Comparison of ENCODE assay signal across 8 cellular contexts in the genomic region with DNA sequence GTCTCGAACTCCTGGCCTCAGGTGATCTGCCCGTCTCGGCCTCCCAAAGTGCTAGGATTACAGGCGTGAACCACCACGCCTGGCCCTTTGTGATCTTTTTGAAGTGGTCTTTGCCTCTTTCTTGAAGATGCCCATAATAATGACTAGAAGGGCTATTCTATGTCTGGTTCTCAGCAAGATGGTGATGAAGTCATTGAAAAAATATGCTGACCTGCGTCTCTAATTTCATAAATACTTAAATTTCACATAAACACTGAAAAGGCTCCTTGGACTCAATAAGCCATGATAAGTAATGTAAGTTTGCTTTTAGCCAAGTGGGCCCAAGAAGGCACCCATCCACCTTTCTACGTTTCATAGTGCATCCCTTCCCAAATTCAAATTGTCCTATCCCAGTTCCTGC. TPM values are rescaled to one million over a fixed set of nuclear protein-coding genes. Genes with fewer than 3 reads are reported as not detected.
DNase-seq lines count a peak whose midpoint lies in the region; ATAC-seq lines count a peak whose summit lies in the region.

No MANE protein-coding gene starts in this region.

- peaks cover 36% of the 10 kb centered on the region for H3K4me1 Mint-ChIP-seq in activated CD4-positive, alpha-beta T cell treated with anti-CD3 and anti-CD28 coated beads, Interleukin-2, amount 10 ng/mL, durations not matched to agents 7 days and 5 days
- H3K4me1 Mint-ChIP-seq in activated T-helper 2 cell treated with anti-CD3 and anti-CD28 coated beads, Interferon-gamma antibody, Interleukin-2, Interleukin-4, amounts not matched to agents 10 μg/mL and 5 μg/mL and 100 μg/mL, durations not matched to agents 14 hours and 24 hours and 36 hours (ENCODE audit: low read depth) = peaks cover 37% of the 10 kb centered on the region

- H3K27ac Mint-ChIP-seq in activated CD4-positive, alpha-beta T cell treated with anti-CD3 and anti-CD28 coated beads, Interleukin-2, amount 10 ng/mL, durations not matched to agents 7 days and 5 days = peak overlapping the region; percentile 99
- peak overlapping the region; percentile 99 for H3K27ac Mint-ChIP-seq in activated T-helper 2 cell treated with anti-CD3 and anti-CD28 coated beads, Interferon-gamma antibody, Interleukin-2, Interleukin-4, amounts not matched to agents 10 μg/mL and 5 μg/mL and 100 μg/mL, durations not matched to agents 14 hours and 24 hours and 36 hours

- no peaks in the 10 kb centered on the region for H3K27me3 Mint-ChIP-seq in activated CD4-positive, alpha-beta T cell treated with anti-CD3 and anti-CD28 coated beads, Interleukin-2, amount 10 ng/mL, durations not matched to agents 7 days and 5 days
- H3K27me3 Mint-ChIP-seq in activated T-helper 2 cell treated with anti-CD3 and anti-CD28 coated beads, Interferon-gamma antibody, Interleukin-2, Interleukin-4, amounts not matched to agents 10 μg/mL and 5 μg/mL and 100 μg/mL, durations not matched to agents 14 hours and 24 hours and 36 hours (ENCODE audit: low read depth) = no peaks in the 10 kb centered on the region

- no peak for ATAC-seq in HG03442 (IDR thresholded peaks at IDR 0.05; ENCODE audit: unreplicated experiment)

- peaks cover 15% of the 10 kb centered on the region for H3K4me1 ChIP-seq in iPS-18a (ENCODE audit: control insufficient read depth, low read depth, low read length)

- H3K27me3 ChIP-seq in iPS-18a (ENCODE audit: control insufficient read depth, insufficient read depth, low read length) = no peaks in the 10 kb centered on the region

- no peak overlapping the region for H3K27ac ChIP-seq in iPS-18a (ENCODE audit: low read length)
- peak overlapping the region; percentile 90 for H3K27ac ChIP-seq in temporal lobe (ENCODE audit: low read depth, low read length)

- no peaks in the 10 kb centered on the region for H3K9me3 Mint-ChIP-seq in activated CD4-positive, alpha-beta T cell treated with anti-CD3 and anti-CD28 coated beads, Interleukin-2, amount 10 ng/mL, durations not matched to agents 7 days and 5 days
- H3K9me3 Mint-ChIP-seq in activated T-helper 2 cell treated with anti-CD3 and anti-CD28 coated beads, Interferon-gamma antibody, Interleukin-2, Interleukin-4, amounts not matched to agents 10 μg/mL and 5 μg/mL and 100 μg/mL, durations not matched to agents 14 hours and 24 hours and 36 hours = no peaks in the 10 kb centered on the region

- H3K4me3 Mint-ChIP-seq in activated CD4-positive, alpha-beta T cell treated with anti-CD3 and anti-CD28 coated beads, Interleukin-2, amount 10 ng/mL, durations not matched to agents 7 days and 5 days = peak overlapping the region; percentile 97
- H3K4me3 Mint-ChIP-seq in activated T-helper 2 cell treated with anti-CD3 and anti-CD28 coated beads, Interferon-gamma antibody, Interleukin-2, Interleukin-4, amounts not matched to agents 10 μg/mL and 5 μg/mL and 100 μg/mL, durations not matched to agents 14 hours and 24 hours and 36 hours (ENCODE audit: low read depth) = peak overlapping the region; percentile 92

- H3K9me3 ChIP-seq in iPS-18a (ENCODE audit: control insufficient read depth, low read depth, low read length) = no peaks in the 10 kb centered on the region

- POLR2A ChIA-PET in activated CD4-positive, alpha-beta T cell treated with anti-CD3 and anti-CD28 coated beads, Interleukin-2, amount 10 ng/mL, durations not matched to agents 7 days and 5 days (lab: Charles Lee) = no interaction called here

- peaks cover 10% of the 10 kb centered on the region for H3K36me3 Mint-ChIP-seq in activated CD4-positive, alpha-beta T cell treated with anti-CD3 and anti-CD28 coated beads, Interleukin-2, amount 10 ng/mL, durations not matched to agents 7 days and 5 days (ENCODE audit: low read depth)
- H3K36me3 Mint-ChIP-seq in activated T-helper 2 cell treated with anti-CD3 and anti-CD28 coated beads, Interferon-gamma antibody, Interleukin-2, Interleukin-4, amounts not matched to agents 10 μg/mL and 5 μg/mL and 100 μg/mL, durations not matched to agents 14 hours and 24 hours and 36 hours (ENCODE audit: low read depth) = peaks cover 10% of the 10 kb centered on the region

- CTCF ChIA-PET in activated CD4-positive, alpha-beta T cell treated with anti-CD3 and anti-CD28 coated beads, Interleukin-2, amount 10 ng/mL, durations not matched to agents 7 days and 5 days (lab: Charles Lee) = interaction anchor here (0.8 to 1.1 kb wide), 2 partner anchors 11 to 28 kb away, joined by 3 to 4 read pairs; no protein-coding TSS in a partner anchor

- H3K4me3 ChIP-seq in iPS-18a (ENCODE audit: low read length) = peak overlapping the region; percentile 65

- no peaks in the 10 kb centered on the region for H3K36me3 ChIP-seq in iPS-18a (ENCODE audit: control insufficient read depth, low read depth, low read length)

- DNase-seq in activated CD4-positive, alpha-beta T cell treated with anti-CD3 and anti-CD28 coated beads, Interleukin-2, amount 10 ng/mL, durations not matched to agents 7 days and 5 days = no peak
- no peak for DNase-seq in activated CD4-positive, alpha-beta T cell treated with anti-CD3 and anti-CD28 coated beads, Interleukin-2, amount 50 U/mL, for 4 hours
- DNase-seq in activated T-helper 2 cell treated with anti-CD3 and anti-CD28 coated beads, Interferon-gamma antibody, Interleukin-2, Interleukin-4, amounts not matched to agents 10 μg/mL and 5 μg/mL and 100 μg/mL, durations not matched to agents 14 hours and 24 hours and 36 hours (ENCODE audit: low spot score) = no peak
- DNase-seq in stimulated activated CD4-positive, alpha-beta T cell treated with anti-CD3 and anti-CD28 coated beads, Interleukin-4, amount 100 ng/mL, for 4 hours = no peak
- no peak for DNase-seq in hypothalamus (lab: John Stamatoyannopoulos, UW)

- no peak overlapping the region for H3K9ac ChIP-seq in iPS-18a (ENCODE audit: low read length)

- intact Hi-C loops in activated T-helper 2 cell treated with anti-CD3 and anti-CD28 coated beads, Interferon-gamma antibody, Interleukin-2, Interleukin-4, amounts not matched to agents 10 μg/mL and 5 μg/mL and 100 μg/mL, durations not matched to agents 14 hours and 24 hours and 36 hours (cut with micrococcal nuclease) = no loop called here

RNA-seq across cellular contexts. Expression of a gene that starts 0.8 kb away (rescaled TPM):
- total RNA-seq in activated CD4-positive, alpha-beta T cell treated with anti-CD3 and anti-CD28 coated beads, Interleukin-2, amount 10 ng/mL, durations not matched to agents 7 days and 5 days = 10 to 100 TPM; 23.4 to 25.4 TPM
- 55.8 and 58.7 TPM in 2 replicates for total RNA-seq in activated T-helper 2 cell treated with anti-CD3 and anti-CD28 coated beads, Interferon-gamma antibody, Interleukin-2, Interleukin-4, amounts not matched to agents 10 μg/mL and 5 μg/mL and 100 μg/mL, durations not matched to agents 14 hours and 24 hours and 36 hours
- total RNA-seq in temporal lobe = 64.2 TPM

RNA-seq across cellular contexts. Expression of a gene that starts 46.7 kb away (rescaled TPM):
- 10 to 100 TPM; 32.0 to 34.4 TPM for total RNA-seq in activated CD4-positive, alpha-beta T cell treated with anti-CD3 and anti-CD28 coated beads, Interleukin-2, amount 10 ng/mL, durations not matched to agents 7 days and 5 days
- 38.2 TPM in 2 replicates for total RNA-seq in activated T-helper 2 cell treated with anti-CD3 and anti-CD28 coated beads, Interferon-gamma antibody, Interleukin-2, Interleukin-4, amounts not matched to agents 10 μg/mL and 5 μg/mL and 100 μg/mL, durations not matched to agents 14 hours and 24 hours and 36 hours
- 32.9 TPM for total RNA-seq in temporal lobe
